ENCODE assay signal across 1 cellular context in genomic region chr12:11798856-11799530, GRCh38.
TF ChIP-seq lines count a peak whose summit lies in the region.

No MANE protein-coding gene starts in this region.

TF ChIP-seq in K562, 482 proteins besides CTCF, POLR2A, EP300 and RAD21 (continued from another document and continues in another):
- peak in 1 of 2 experiments; percentile 43; a peak in 1 of 4 replicates for TF ChIP-seq MLLT1 (IDR thresholded peaks at IDR 0.05)
- TF ChIP-seq HDAC3 (IDR thresholded peaks at IDR 0.05; ENCODE audit: borderline replicate concordance, partially characterized antibody), result peak; percentile 85
- TF ChIP-seq GABPA (tag; conservative IDR thresholded peaks at IDR 0.05; ENCODE audit: low read depth), result peak; percentile 81
- TF ChIP-seq NUFIP1 (IDR thresholded peaks at IDR 0.05; ENCODE audit: partially characterized antibody), result no peak
- peak; percentile 99 for TF ChIP-seq ETV5 (CRISPR knock-in tag; IDR thresholded peaks at IDR 0.05; ENCODE audit: low read depth)
- peak; percentile 72 for TF ChIP-seq ZNF143 (CRISPR knock-in tag; IDR thresholded peaks at IDR 0.05)
- no peak for TF ChIP-seq HDAC6 (IDR thresholded peaks at IDR 0.05; ENCODE audit: low read depth, low read length)
- TF ChIP-seq CBFA2T3 (IDR thresholded peaks at IDR 0.05), result peak; percentile 87
- peak; percentile 99 for TF ChIP-seq SMAD4 (CRISPR knock-in tag; conservative IDR thresholded peaks at IDR 0.05)
- peak; percentile 70; the same call in 1 of the 2 replicates for TF ChIP-seq MEF2D (tag; conservative IDR thresholded peaks at IDR 0.05; ENCODE audit: low read depth)
- TF ChIP-seq ELF1 (tag; IDR thresholded peaks at IDR 0.05), result peak; percentile 58
- peak; percentile 89 for TF ChIP-seq TCF3 (CRISPR knock-in tag; IDR thresholded peaks at IDR 0.05)
- TF ChIP-seq TRIM24 (IDR thresholded peaks at IDR 0.05), result peak; percentile 88 to 90
- no peak for TF ChIP-seq CUX1 (CRISPR knock-in tag; IDR thresholded peaks at IDR 0.05)
- TF ChIP-seq CREM (IDR thresholded peaks at IDR 0.05; ENCODE audit: low read depth), result peak; percentile 48
- TF ChIP-seq TEAD4 (IDR thresholded peaks at IDR 0.05; ENCODE audit: low read length), result peak; percentile 92
- TF ChIP-seq TEAD4 (CRISPR knock-in tag; IDR thresholded peaks at IDR 0.05; ENCODE audit: borderline replicate concordance), result no peak
- TF ChIP-seq CBFA2T2 (conservative IDR thresholded peaks at IDR 0.05), result peak; percentile 69
- TF ChIP-seq ARID1B (IDR thresholded peaks at IDR 0.05), result peak; percentile 87
- TF ChIP-seq HES1 (IDR thresholded peaks at IDR 0.05; ENCODE audit: low read depth), result 0 out of 2 replicates have a peak, but pooled peaks have one; percentile 34
- peak; percentile 43; the same call in 1 of the 2 replicates for TF ChIP-seq ZEB2 (IDR thresholded peaks at IDR 0.05)
- 0 out of 2 replicates have a peak, but pooled peaks have one; percentile 30 for TF ChIP-seq CTBP1 (IDR thresholded peaks at IDR 0.05; ENCODE audit: borderline replicate concordance)
- peak; percentile 64 for TF ChIP-seq DPF2 (IDR thresholded peaks at IDR 0.05)
- TF ChIP-seq ZNF395 (CRISPR knock-in tag; IDR thresholded peaks at IDR 0.05), result peak; percentile 36; the same call in 1 of the 2 replicates
- TF ChIP-seq DLX4 (CRISPR knock-in tag; IDR thresholded peaks at IDR 0.05), result no peak
- no peak for TF ChIP-seq NCOA6 (IDR thresholded peaks at IDR 0.05)
- no peak for TF ChIP-seq LCOR (CRISPR knock-in tag; IDR thresholded peaks at IDR 0.05)
- peak; percentile 99 for TF ChIP-seq ETV1 (tag; conservative IDR thresholded peaks at IDR 0.05; ENCODE audit: low read depth)
- TF ChIP-seq RNF2 (IDR thresholded peaks at IDR 0.05), result peak; percentile 100
- no peak for TF ChIP-seq HNRNPK (IDR thresholded peaks at IDR 0.05; ENCODE audit: low read depth, low read length, poor library complexity, severe bottlenecking)
- TF ChIP-seq E4F1 (CRISPR knock-in tag; IDR thresholded peaks at IDR 0.05; ENCODE audit: borderline replicate concordance), result no peak
- TF ChIP-seq ZNF174 (CRISPR knock-in tag; IDR thresholded peaks at IDR 0.05), result no peak
- peak in 1 of 2 experiments; percentile 93; a peak in 2 of 4 replicates for TF ChIP-seq ZMIZ1 (IDR thresholded peaks at IDR 0.05; ENCODE audit: low read depth in 2 of 2, low read length in 2 of 2)
- TF ChIP-seq XRCC3 (IDR thresholded peaks at IDR 0.05), result no peak
- peak; percentile 70 for TF ChIP-seq TAL1 (IDR thresholded peaks at IDR 0.05)
- peak in 1 of 2 experiments; percentile 37; a peak in 2 of 4 replicates for TF ChIP-seq FOXK2 (conservative IDR thresholded peaks at IDR 0.05 in 1 of 2, IDR thresholded peaks at IDR 0.05 in 1 of 2; ENCODE audit: low read depth in 2 of 2)
- peak; percentile 20 for TF ChIP-seq CCNT2 (IDR thresholded peaks at IDR 0.05; ENCODE audit: borderline replicate concordance, extremely low read depth, insufficient read length, low read depth, low read length)
- TF ChIP-seq MAZ (CRISPR knock-in tag; conservative IDR thresholded peaks at IDR 0.05 in 1 of 2, IDR thresholded peaks at IDR 0.05 in 1 of 2), result 0 out of 4 replicates have a peak, but pooled peaks of 1 of the 2 experiments have one; percentile 31
- peak; percentile 58; the same call in 1 of the 2 replicates for TF ChIP-seq FOXM1 (IDR thresholded peaks at IDR 0.05; ENCODE audit: low read depth)
- no peak for TF ChIP-seq FOXM1 (CRISPR knock-in tag; IDR thresholded peaks at IDR 0.05; ENCODE audit: low read depth)
- peak; percentile 29; the same call in 1 of the 2 replicates for TF ChIP-seq HMBOX1 (IDR thresholded peaks at IDR 0.05)
- peak; percentile 46; the same call in 1 of the 2 replicates for TF ChIP-seq POLR2AphosphoS5 (IDR thresholded peaks at IDR 0.05; ENCODE audit: control insufficient read depth, insufficient read depth, low read depth, low read length)
- 0 out of 4 replicates have a peak, but pooled peaks of 1 of the 2 experiments have one; percentile 23 for TF ChIP-seq ARNT (IDR thresholded peaks at IDR 0.05)
